ENCODE assay signal across 24 cellular contexts in the genomic region with DNA sequence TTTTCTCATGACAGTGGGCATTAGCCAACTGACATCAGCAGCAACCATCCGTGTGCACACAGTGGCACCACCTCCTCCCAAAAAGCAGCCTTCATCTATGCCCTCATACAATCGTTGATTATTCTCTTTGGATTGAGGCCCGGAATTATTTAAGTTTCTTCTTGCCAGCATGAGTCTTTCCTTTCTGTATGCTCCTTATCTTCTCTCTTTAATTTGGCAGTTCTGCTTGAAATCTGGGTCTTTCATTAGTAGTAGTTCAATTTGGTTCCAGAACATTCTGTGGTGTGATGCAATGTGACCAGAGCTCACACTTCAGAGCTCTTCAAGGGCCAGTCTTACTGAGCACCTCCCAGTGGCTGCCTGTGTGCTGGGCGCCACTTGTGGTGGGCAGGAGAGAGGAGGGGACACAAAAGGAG. TPM values are rescaled to one million over a fixed set of nuclear protein-coding genes. Genes with fewer than 3 reads are reported as not detected.
DNase-seq lines count a peak whose midpoint lies in the region; ATAC-seq, FAIRE-seq and TF ChIP-seq lines count a peak whose summit lies in the region.
"Had no signal": no experiment of that assay in that cellular context is flagged by ENCODE, and none has a peak within 500 bp of the region (broad histone marks: within the 10 kb centered on the region; RNA-seq: fewer than 3 reads in every experiment).

No MANE protein-coding gene starts in this region.

- H3K27me3 ChIP-seq in layer of hippocampus (ENCODE audit: control insufficient read depth, insufficient read depth, low read length) (no peaks in the 10 kb centered on the region), gastrocnemius medialis (no peaks in the 10 kb centered on the region)
- H3K27me3 ChIP-seq: breast epithelium, ovary had no signal

- H3K4me1 ChIP-seq in gastrocnemius medialis, result peaks cover 58 to 62% of the 10 kb centered on the region in 2 donors
- H3K4me1 ChIP-seq: breast epithelium had no signal

- intact Hi-C loops in gastrocnemius medialis (cut with DNase I; ENCODE audit: low total_unique reads), result no loop called here

- TF ChIP-seq POLR2A in gastrocnemius medialis (IDR thresholded peaks at IDR 0.05), result no peak

- TF ChIP-seq CTCF in gastrocnemius medialis (IDR thresholded peaks at IDR 0.05 in 4 of 5, conservative IDR thresholded peaks at IDR 0.05 in 1 of 5) (no peak), D721Med (IDR thresholded peaks at IDR 0.05; ENCODE audit: insufficient read depth, missing control alignments) (no peak)

- H3K27ac ChIP-seq in layer of hippocampus (ENCODE audit: low read depth, low read length) (peak overlapping the region; percentile 89), gastrocnemius medialis (peak overlapping the region; percentile 69 to 88 (median 84))
- H3K27ac ChIP-seq: BLaER1 treated with 17β-estradiol and CSF1 and Interleukin-3, amounts not matched to agents 10 nM and 100 nM; breast epithelium; HL-60; ovary; skin epidermis had no signal

- in situ Hi-C loops in gastrocnemius medialis (cut with MboI; ENCODE audit: low sequenced_read_pairs in 4 of 4), result loop anchor here in 2 of 4 donors (5.0 to 10.0 kb wide), 2 partner anchors 50 to 62 kb away; no protein-coding TSS in a partner anchor

- DNase-seq in NAMALWA (ENCODE audit: low spot score) (peak; percentile 13), astrocyte of the hippocampus (ENCODE audit: low read depth, low spot score) (peak; percentile 11), gastrocnemius medialis (no peak), D721Med (ENCODE audit: insufficient read length, low spot score) (no peak)
- DNase-seq in activated naive CD4-positive, alpha-beta T cell (lab: John Stamatoyannopoulos, UW), result no peak
- DNase-seq: activated T-cell treated with anti-CD3 and anti-CD28 coated beads, Interleukin-2, amount 50 U/mL, for 1 hour; DMS53; effector CD8-positive, alpha-beta T cell; esophagus squamous epithelium; left cardiac atrium; NCI-H1048; NCI-H748 treated with DMSO at 0.1 percent for 48 hours; ovary; RPMI8226 had no signal

- FAIRE-seq in D721Med (lab: Jason Lieb, UNC), result no peak

- H3K36me3 ChIP-seq in gastrocnemius medialis, result no peaks in the 10 kb centered on the region
- H3K36me3 ChIP-seq: BLaER1 treated with 17β-estradiol and CSF1 and Interleukin-3, amounts not matched to agents 10 nM and 100 nM; breast epithelium; esophagus squamous epithelium; ovary had no signal

- no peak overlapping the region for H3K4me3 ChIP-seq in gastrocnemius medialis
- H3K4me3 ChIP-seq: BLaER1 treated with 17β-estradiol and CSF1 and Interleukin-3, amounts not matched to agents 10 nM and 100 nM; breast epithelium; esophagus squamous epithelium; ovary; skin epidermis had no signal

- ATAC-seq in gastrocnemius medialis, result no peak
- ATAC-seq in GM18873 (IDR thresholded peaks at IDR 0.05; ENCODE audit: low FRiP score, unreplicated experiment), result no peak
- ATAC-seq: activated naive CD4-positive, alpha-beta T cell treated with anti-CD3 and anti-CD28 coated beads, Interleukin-2, amount 50 U/mL, for 72 hours; left cardiac atrium had no signal

- H3K9me3 ChIP-seq in gastrocnemius medialis, result no peaks in the 10 kb centered on the region
- H3K9me3 ChIP-seq: breast epithelium, esophagus squamous epithelium, ovary had no signal

RNA-seq across cellular contexts. Expression of a gene that starts 52.2 kb away (rescaled TPM):
- not detected for total RNA-seq in gastrocnemius medialis
- total RNA-seq: activated CD4-positive, alpha-beta memory T cell treated with anti-CD3 and anti-CD28 coated beads for 36 hours; activated naive CD4-positive, alpha-beta T cell treated with anti-CD3 and anti-CD28 coated beads, Interleukin-2, amount 50 U/mL, for 72 hours; breast epithelium; esophagus squamous epithelium; H4; left cardiac atrium; ovary; T-helper 1 cell treated with Interleukin-12 subunit alpha and Interleukin-12 subunit beta and Interleukin-4 antibody, amounts not matched to agents 30 ng/mL and 1 ng/mL, for 36 hours had no signal

RNA-seq across cellular contexts. Expression of a gene that starts 52.5 kb away (rescaled TPM):
- total RNA-seq in gastrocnemius medialis, result 100 to 1,000 TPM in 1 of 4 donors, 10 to 100 TPM in 3; 70.3 to 120 (median 82.8) TPM

Comparison
In these comparisons a context has a peak if more than half of its experiments do, and no peak if none do; other contexts are left out.
1. DNase-seq: peak in NAMALWA (single experiment) and astrocyte of the hippocampus (single experiment); none in gastrocnemius medialis (0 of 2), D721Med (single experiment) and activated naive CD4-positive, alpha-beta T cell (0 of 4).